ENCODE assay signal across 22 cellular contexts in the genomic region with DNA sequence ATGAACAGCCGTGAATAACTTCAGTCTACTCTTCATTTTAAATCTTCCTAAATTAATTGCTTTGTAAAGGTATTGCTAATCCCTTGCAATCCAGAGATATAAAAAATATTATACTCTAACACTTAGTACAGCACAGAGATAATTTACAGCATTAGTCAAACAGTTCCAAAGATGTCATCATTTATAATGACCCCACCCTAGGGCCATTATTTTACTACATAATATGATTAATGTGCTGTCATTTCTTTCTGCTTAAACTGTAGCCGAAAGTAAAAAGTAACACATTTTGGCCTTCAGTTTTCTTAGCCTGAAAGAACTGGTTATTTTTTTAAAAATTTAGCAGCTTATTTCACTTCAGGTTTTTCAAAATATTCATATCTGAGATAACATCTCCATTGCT.
"Had no signal": no experiment of that assay in that cellular context is flagged by ENCODE, and none has a peak within 500 bp of the region (broad histone marks: within the 10 kb centered on the region; RNA-seq: fewer than 3 reads in every experiment).

No MANE protein-coding gene starts in this region.

- H3K27me3 Mint-ChIP-seq: progenitor cell of endocrine pancreas had no signal

- H3K27me3 ChIP-seq: dorsolateral prefrontal cortex, neutrophil, sigmoid colon, stomach, thyroid gland, vagina had no signal

- H3K27ac ChIP-seq: dorsolateral prefrontal cortex, neutrophil, parathyroid adenoma, stomach, thyroid gland, vagina had no signal

- ATAC-seq: left lobe of liver; mucosa of descending colon; natural killer cell treated with Interleukin-12 subunit alpha and Interleukin-12 subunit beta and Interleukin-15 and Interleukin-18, amount 100 ng/mL, for 72 hours; stimulated activated effector memory CD8-positive, alpha-beta T cell treated with anti-CD3 and anti-CD28 coated beads, Interleukin-12 subunit alpha, Interleukin-12 subunit beta, amount 100 ng/mL, for 72 hours had no signal

- H3K9ac ChIP-seq: parathyroid adenoma had no signal

- H2AFZ ChIP-seq: parathyroid adenoma had no signal

- H3K4me3 Mint-ChIP-seq: mesothelial cell of epicardium; naive B cell; natural killer cell treated with Interleukin-12 subunit alpha and Interleukin-12 subunit beta and Interleukin-15 and Interleukin-18, amount 100 ng/mL, for 72 hours; neural crest cell; stimulated activated effector memory CD8-positive, alpha-beta T cell treated with anti-CD3 and anti-CD28 coated beads, Interleukin-12 subunit alpha, Interleukin-12 subunit beta, amount 100 ng/mL, for 72 hours had no signal

- DNase-seq: dorsolateral prefrontal cortex; effector CD4-positive, alpha-beta T cell; head of caudate nucleus; mesenchymal stem cell; mucosa of descending colon; naive B cell; sigmoid colon; stimulated activated CD4-positive, alpha-beta T cell treated with anti-CD3 and anti-CD28 coated beads, Interleukin-2, amount 100 ng/mL, for 24 hours; stimulated activated CD4-positive, alpha-beta T cell treated with anti-CD3 and anti-CD28 coated beads, Interleukin-4, amount 100 ng/mL, for 24 hours; stimulated activated naive CD4-positive, alpha-beta T cell treated with Interleukin-2 at 50 U/mL for 16 hours; stomach; thyroid gland; trophoblast cell had no signal

- H3K4me3 ChIP-seq: dorsolateral prefrontal cortex, mucosa of descending colon, sigmoid colon, stomach, thyroid gland, vagina had no signal

- H3K9me3 ChIP-seq: mucosa of descending colon, neutrophil, sigmoid colon, stomach, thyroid gland, vagina had no signal

- H3K4me1 Mint-ChIP-seq: naive B cell had no signal

- H3K79me2 ChIP-seq: parathyroid adenoma had no signal

- H3K36me3 ChIP-seq: neutrophil, sigmoid colon, stomach, thyroid gland, vagina had no signal

- H3K36me3 Mint-ChIP-seq: mesothelial cell of epicardium; natural killer cell treated with Interleukin-12 subunit alpha and Interleukin-12 subunit beta and Interleukin-15 and Interleukin-18, amount 100 ng/mL, for 72 hours; stimulated activated effector memory CD8-positive, alpha-beta T cell treated with anti-CD3 and anti-CD28 coated beads, Interleukin-12 subunit alpha, Interleukin-12 subunit beta, amount 100 ng/mL, for 72 hours had no signal

- H3K9me3 Mint-ChIP-seq: natural killer cell treated with Interleukin-12 subunit alpha and Interleukin-12 subunit beta and Interleukin-15 and Interleukin-18, amount 100 ng/mL, for 72 hours; neural crest cell; stimulated activated effector memory CD8-positive, alpha-beta T cell treated with anti-CD3 and anti-CD28 coated beads, Interleukin-12 subunit alpha, Interleukin-12 subunit beta, amount 100 ng/mL, for 72 hours had no signal

- H3K4me1 ChIP-seq: parathyroid adenoma, thyroid gland, vagina had no signal

- H3K27ac Mint-ChIP-seq: mesothelial cell of epicardium; natural killer cell treated with Interleukin-12 subunit alpha and Interleukin-12 subunit beta and Interleukin-15 and Interleukin-18, amount 100 ng/mL, for 72 hours; progenitor cell of endocrine pancreas; stimulated activated effector memory CD8-positive, alpha-beta T cell treated with anti-CD3 and anti-CD28 coated beads, Interleukin-12 subunit alpha, Interleukin-12 subunit beta, amount 100 ng/mL, for 72 hours had no signal
